In the genomic region with DNA sequence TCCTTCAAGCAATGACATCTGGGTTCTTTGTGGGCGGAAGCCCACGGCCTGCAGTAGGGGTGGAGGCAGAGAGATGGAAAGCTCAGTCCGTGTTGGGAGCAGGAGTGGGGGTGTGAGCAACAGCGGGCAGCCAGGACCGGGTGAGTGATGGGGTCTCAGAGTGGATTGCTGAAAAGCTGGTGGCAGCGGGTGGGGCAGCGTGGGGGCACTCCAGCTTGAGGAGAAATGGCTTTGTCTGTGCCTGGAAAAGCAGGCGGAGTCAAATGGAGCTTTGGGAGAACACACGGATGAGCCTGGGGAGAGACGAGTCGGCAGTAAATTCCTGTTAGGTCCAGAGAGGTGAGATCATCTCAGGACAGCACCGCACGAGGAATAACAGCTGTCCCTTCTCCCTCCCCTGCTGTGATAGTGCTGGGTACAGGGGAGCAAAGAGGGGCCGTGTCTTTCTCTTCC, we compare ENCODE assay signal across 23 cellular contexts. TPM values are rescaled to one million over a fixed set of nuclear protein-coding genes. Genes with fewer than 3 reads are reported as not detected.
"Had no signal": no experiment of that assay in that cellular context is flagged by ENCODE, and none has a peak within 500 bp of the region (broad histone marks: within the 10 kb centered on the region; RNA-seq: fewer than 3 reads in every experiment).

No MANE protein-coding gene starts in this region.

- H3K36me3 Mint-ChIP-seq: activated naive CD8-positive, alpha-beta T cell treated with anti-CD3 and anti-CD28 coated beads for 36 hours; immature natural killer cell; memory B cell had no signal

- H3K27me3 Mint-ChIP-seq: activated naive CD8-positive, alpha-beta T cell treated with anti-CD3 and anti-CD28 coated beads for 36 hours had no signal

- H3K27me3 ChIP-seq: body of pancreas, colonic mucosa, suprapubic skin had no signal

- ATAC-seq: activated CD8-positive, alpha-beta T cell treated with anti-CD3 and anti-CD28 coated beads for 36 hours; activated T-helper 17 cell treated with anti-CD3 and anti-CD28 coated beads, Interleukin-2, amount 50 U/mL, for 72 hours; body of pancreas; esophagus mucosa; gastrocnemius medialis; stimulated activated naive CD8-positive, alpha-beta T cell treated with anti-CD3 and anti-CD28 coated beads, Interleukin-15, amount 100 ng/mL, for 72 hours had no signal

- H3K27ac Mint-ChIP-seq: activated B cell treated with CpG ODN at 0.5 μM for 24 hours; activated CD8-positive, alpha-beta T cell treated with anti-CD3 and anti-CD28 coated beads for 36 hours; activated naive CD8-positive, alpha-beta T cell treated with anti-CD3 and anti-CD28 coated beads for 36 hours; activated T-helper 17 cell treated with anti-CD3 and anti-CD28 coated beads, Interleukin-2, amount 50 U/mL, for 72 hours; immature natural killer cell; memory B cell; T-helper 2 cell treated with Interferon-gamma antibody and Interleukin-4, amounts not matched to agents 5 μg/mL and 100 μg/mL, for 36 hours had no signal

- H3K9me3 Mint-ChIP-seq: activated B cell treated with CpG ODN at 0.5 μM for 24 hours; activated CD8-positive, alpha-beta T cell treated with anti-CD3 and anti-CD28 coated beads for 36 hours; activated naive CD8-positive, alpha-beta T cell treated with anti-CD3 and anti-CD28 coated beads for 36 hours; activated T-helper 17 cell treated with anti-CD3 and anti-CD28 coated beads, Interleukin-2, amount 50 U/mL, for 72 hours; immature natural killer cell; memory B cell; stimulated activated naive CD8-positive, alpha-beta T cell treated with anti-CD3 and anti-CD28 coated beads, Interleukin-15, amount 100 ng/mL, for 72 hours; T-helper 2 cell treated with Interferon-gamma antibody and Interleukin-4, amounts not matched to agents 5 μg/mL and 100 μg/mL, for 36 hours had no signal

- H3K4me3 Mint-ChIP-seq: activated B cell treated with CpG ODN at 0.5 μM for 24 hours; activated CD8-positive, alpha-beta T cell treated with anti-CD3 and anti-CD28 coated beads for 36 hours; activated naive CD8-positive, alpha-beta T cell treated with anti-CD3 and anti-CD28 coated beads for 36 hours; activated T-helper 17 cell treated with anti-CD3 and anti-CD28 coated beads, Interleukin-2, amount 50 U/mL, for 72 hours; immature natural killer cell; memory B cell; stimulated activated naive CD8-positive, alpha-beta T cell treated with anti-CD3 and anti-CD28 coated beads, Interleukin-15, amount 100 ng/mL, for 72 hours; T-helper 2 cell treated with Interferon-gamma antibody and Interleukin-4, amounts not matched to agents 5 μg/mL and 100 μg/mL, for 36 hours had no signal

- H3K27ac ChIP-seq: body of pancreas, colonic mucosa, gastrocnemius medialis, heart right ventricle, prostate gland, skin epidermis, suprapubic skin had no signal

- H3K36me3 ChIP-seq: colonic mucosa, gastrocnemius medialis, heart right ventricle, prostate gland, suprapubic skin had no signal

- H3K4me1 Mint-ChIP-seq: activated B cell treated with CpG ODN at 0.5 μM for 24 hours; activated naive CD8-positive, alpha-beta T cell treated with anti-CD3 and anti-CD28 coated beads for 36 hours; activated T-helper 17 cell treated with anti-CD3 and anti-CD28 coated beads, Interleukin-2, amount 50 U/mL, for 72 hours; immature natural killer cell; stimulated activated naive CD8-positive, alpha-beta T cell treated with anti-CD3 and anti-CD28 coated beads, Interleukin-15, amount 100 ng/mL, for 72 hours had no signal

- H3K4me1 ChIP-seq: body of pancreas, colonic mucosa, gastrocnemius medialis, prostate gland, suprapubic skin had no signal

- H3K4me3 ChIP-seq: body of pancreas, colonic mucosa, gastrocnemius medialis, heart right ventricle, prostate gland, skin epidermis, suprapubic skin had no signal

- H3K9me3 ChIP-seq: body of pancreas, colonic mucosa, gastrocnemius medialis, heart right ventricle, prostate gland, suprapubic skin had no signal

- DNase-seq: activated B cell treated with CpG ODN at 0.5 μM for 24 hours; activated CD4-positive, alpha-beta T cell treated with anti-CD3 and anti-CD28 coated beads for 4 hours; activated CD8-positive, alpha-beta T cell treated with anti-CD3 and anti-CD28 coated beads for 36 hours; activated naive CD4-positive, alpha-beta T cell; activated naive CD8-positive, alpha-beta T cell treated with anti-CD3 and anti-CD28 coated beads for 36 hours; activated T-cell treated with anti-CD3 and anti-CD28 coated beads, Interleukin-2, amount 50 U/mL, for 1 hour; amniotic stem cell; body of pancreas; colonic mucosa; gastrocnemius medialis; heart right ventricle; immature natural killer cell; kidney glomerular epithelial cell; right cardiac atrium; stimulated activated naive CD8-positive, alpha-beta T cell treated with anti-CD3 and anti-CD28 coated beads, Interleukin-15, amount 100 ng/mL, for 72 hours; trophoblast cell had no signal

RNA-seq across cellular contexts. Expression of a gene that starts 42.1 kb away (rescaled TPM):
- total RNA-seq: activated CD8-positive, alpha-beta T cell treated with anti-CD3 and anti-CD28 coated beads for 36 hours; activated naive CD8-positive, alpha-beta T cell treated with anti-CD3 and anti-CD28 coated beads for 36 hours; esophagus mucosa had no signal
